8 cellular contexts compared by ENCODE assay signal in genomic region chr2:237687666-237688065, GRCh38.
DNase-seq lines count a peak whose midpoint lies in the region; ATAC-seq, FAIRE-seq and TF ChIP-seq lines count a peak whose summit lies in the region.

No MANE protein-coding gene starts in this region.

- H3K27ac ChIP-seq in adipose tissue (ENCODE audit: low read depth, low read length): peak overlapping the region; percentile 60

- peaks cover 9% of the 10 kb centered on the region for H3K36me3 Mint-ChIP-seq in endothelial cell (ENCODE audit: low read depth, unreplicated experiment)

- 16 to 57% (median 16%) methylated on average over 4 of the region's 4 CpGs for WGBS in adipose tissue, 3 donors

- H3K9me3 Mint-ChIP-seq in endothelial cell (ENCODE audit: unreplicated experiment): no peaks in the 10 kb centered on the region

- H3K27ac Mint-ChIP-seq in endothelial cell (ENCODE audit: unreplicated experiment): no peak overlapping the region

- no peak overlapping the region for H3K4me3 Mint-ChIP-seq in endothelial cell (ENCODE audit: unreplicated experiment)

- peaks cover 10% of the 10 kb centered on the region for H3K4me1 Mint-ChIP-seq in endothelial cell (ENCODE audit: unreplicated experiment)

- peak; percentile 30 for FAIRE-seq in islet of Langerhans (lab: Jason Lieb, UNC)

- DNase-seq in GM04503 (ENCODE audit: low read depth): peak; percentile 100
- DNase-seq in SW 1271 (lab: John Stamatoyannopoulos, UW): peak; percentile 49 to 67
- peak; percentile 68 for DNase-seq in stimulated activated CD4-positive, alpha-beta T cell treated with anti-CD3 and anti-CD28 coated beads, Interleukin-4, amount 100 ng/mL, for 1 hour
- DNase-seq in endothelial cell (ENCODE audit: low spot score): no peak
- no peak for DNase-seq in NCI-H2081 treated with DMSO at 0.1 percent for 48 hours (lab: John Stamatoyannopoulos, UW)

- TF ChIP-seq CTCF in endothelial cell (IDR thresholded peaks at IDR 0.05; ENCODE audit: unreplicated experiment): no peak

- H3K27me3 Mint-ChIP-seq in endothelial cell (ENCODE audit: unreplicated experiment): peaks cover 14% of the 10 kb centered on the region

- peak; percentile 37 for ATAC-seq in HG03139 (IDR thresholded peaks at IDR 0.05; ENCODE audit: unreplicated experiment)

Comparison
In these comparisons a context has a peak if more than half of its experiments do, and no peak if none do; other contexts are left out.
1. DNase-seq: peak in GM04503 (single experiment), SW 1271 (2 of 2) and stimulated activated CD4-positive, alpha-beta T cell treated with anti-CD3 and anti-CD28 coated beads, Interleukin-4, amount 100 ng/mL, for 1 hour (single experiment); none in endothelial cell (single experiment) and NCI-H2081 treated with DMSO at 0.1 percent for 48 hours (single experiment).